ENCODE assay signal across 10 cellular contexts in genomic region chr2:20439503-20439902, GRCh38. TPM values are rescaled to one million over a fixed set of nuclear protein-coding genes. Genes with fewer than 3 reads are reported as not detected.
DNase-seq lines count a peak whose midpoint lies in the region; ATAC-seq and TF ChIP-seq lines count a peak whose summit lies in the region.
"Had no signal": no experiment of that assay in that cellular context is flagged by ENCODE, and none has a peak within 500 bp of the region (broad histone marks: within the 10 kb centered on the region; RNA-seq: fewer than 3 reads in every experiment).

No MANE protein-coding gene starts in this region.

- TF ChIP-seq EP300 in esophagus muscularis mucosa (IDR thresholded peaks at IDR 0.05): no peak

- TF ChIP-seq CTCF in PC-3 (conservative IDR thresholded peaks at IDR 0.05; ENCODE audit: low read depth, low read length) (no peak), esophagus muscularis mucosa (IDR thresholded peaks at IDR 0.05) (no peak), Caco-2 (IDR thresholded peaks at IDR 0.05; ENCODE audit: insufficient read depth in 1 of 2, low read depth in 1 of 2, low read length in 1 of 2, severe bottlenecking in 1 of 2, unreplicated experiment in 1 of 2) (no peak)

- no peak for TF ChIP-seq POLR2A in esophagus muscularis mucosa (IDR thresholded peaks at IDR 0.05; ENCODE audit: low read depth)

- 85% methylated on average over 5 of the region's 5 CpGs for WGBS in esophagus muscularis mucosa

- H2AFZ ChIP-seq in PC-3 (ENCODE audit: low read length): no peak overlapping the region

- no peaks in the 10 kb centered on the region for H3K36me3 ChIP-seq in PC-3 (ENCODE audit: low read depth, low read length)
- H3K36me3 ChIP-seq in esophagus muscularis mucosa: no peaks in the 10 kb centered on the region
- H3K36me3 ChIP-seq in naive thymus-derived CD4-positive, alpha-beta T cell (ENCODE audit: control insufficient read depth in 2 of 3, insufficient read depth in 3 of 3, low read length in 3 of 3): no peaks in the 10 kb centered on the region
- no peaks in the 10 kb centered on the region for H3K36me3 ChIP-seq in Caco-2 (ENCODE audit: control insufficient read depth, insufficient read depth, low read length)
- H3K36me3 ChIP-seq: breast epithelium had no signal

- H3K9ac ChIP-seq in PC-3 (ENCODE audit: low read length): peak overlapping the region; percentile 68; the same call in 1 of the 2 replicates

- POLR2A ChIA-PET in PC-3 (lab: Charles Lee; ENCODE audit: unreplicated experiment): interaction anchor here (0.6 to 0.7 kb wide), 2 partner anchors 114 to 208 kb away, joined by 4 to 12 read pairs; no protein-coding TSS in a partner anchor
- POLR2A ChIA-PET in naive thymus-derived CD4-positive, alpha-beta T cell (lab: Charles Lee): no interaction called here
- POLR2A ChIA-PET in Caco-2 (lab: Charles Lee): no interaction called here

- intact Hi-C loops in PC-3 (cut with micrococcal nuclease): loop anchor here (2.0 to 5.0 kb wide), 2 partner anchors 29 to 57 kb away; no protein-coding TSS in a partner anchor
- intact Hi-C loops in esophagus muscularis mucosa (cut with DNase I): no loop called here
- intact Hi-C loops in naive thymus-derived CD4-positive, alpha-beta T cell (cut with micrococcal nuclease): no loop called here
- intact Hi-C loops in Caco-2 (cut with micrococcal nuclease; ENCODE audit: unreplicated experiment): no loop called here

- H3K9me3 ChIP-seq in PC-3 (ENCODE audit: low read length) (no peaks in the 10 kb centered on the region), esophagus muscularis mucosa (no peaks in the 10 kb centered on the region), Caco-2 (no peaks in the 10 kb centered on the region)
- no peaks in the 10 kb centered on the region for H3K9me3 ChIP-seq in naive thymus-derived CD4-positive, alpha-beta T cell (ENCODE audit: control insufficient read depth in 2 of 3, low read length in 3 of 3)
- H3K9me3 ChIP-seq: breast epithelium had no signal

- H3F3A ChIP-seq in PC-3 (ENCODE audit: low read length, unreplicated experiment): no peaks in the 10 kb centered on the region

- H3K27ac ChIP-seq in PC-3 (ENCODE audit: low read length): peak overlapping the region; percentile 83
- peak overlapping the region; percentile 64 to 73 (median 70) for H3K27ac ChIP-seq in esophagus muscularis mucosa (replicated peaks in 1 of 4)
- H3K27ac ChIP-seq in naive thymus-derived CD4-positive, alpha-beta T cell (ENCODE audit: low read depth, low read length): no peak overlapping the region

- H3K9me3 Mint-ChIP-seq in naive thymus-derived CD4-positive, alpha-beta T cell: peaks cover 0 to 2% (median 0%) of the 10 kb centered on the region in 11 donors
- H3K9me3 Mint-ChIP-seq in Caco-2 (ENCODE audit: unreplicated experiment): no peaks in the 10 kb centered on the region

- peak; percentile 95 for DNase-seq in AML-193 (lab: John Stamatoyannopoulos, UW)
- no peak for DNase-seq in PC-3
- no peak for DNase-seq in esophagus muscularis mucosa (ENCODE audit: extremely low spot score)
- DNase-seq in naive thymus-derived CD4-positive, alpha-beta T cell: no peak
- DNase-seq in mucosa of gallbladder (ENCODE audit: low spot score): no peak
- no peak for DNase-seq in Caco-2
- DNase-seq in T1000 (lab: John Stamatoyannopoulos, UW): no peak
- DNase-seq in NK-92 treated with Interleukin-12 subunit alpha and Interleukin-12 subunit beta, amount 100 ng/mL, for 24 hours (lab: John Stamatoyannopoulos, UW): no peak
- DNase-seq: activated T-cell treated with anti-CD3 and anti-CD28 coated beads, Interleukin-2, amount 50 U/mL, for 1 hour had no signal

- H3K9me2 ChIP-seq in PC-3 (replicated peaks; ENCODE audit: low read length): no peaks in the 10 kb centered on the region

- no peaks in the 10 kb centered on the region for H3K79me2 ChIP-seq in PC-3 (ENCODE audit: low read length)

- CTCF ChIA-PET in PC-3 (lab: Charles Lee): interaction anchor here (0.6 to 2.9 kb wide), 5 partner anchors 18 to 212 kb away, joined by 3 to 18 read pairs (median 4); partner anchors contain the start of gene HS1BP3
- CTCF ChIA-PET in naive thymus-derived CD4-positive, alpha-beta T cell (lab: Charles Lee): interaction anchor here (0.5 to 4.4 kb wide), 6 partner anchors 8 to 221 kb away, joined by 3 to 23 read pairs (median 4); partner anchors contain the start of gene HS1BP3
- CTCF ChIA-PET in Caco-2 (lab: Charles Lee): interaction anchor here (0.9 to 1.0 kb wide), 4 partner anchors 8 to 237 kb away, joined by 3 to 4 read pairs (median 4); no protein-coding TSS in a partner anchor

- H3K27me3 ChIP-seq in PC-3 (ENCODE audit: low read length) (no peaks in the 10 kb centered on the region), esophagus muscularis mucosa (no peaks in the 10 kb centered on the region), Caco-2 (replicated peaks; ENCODE audit: control insufficient read depth, insufficient read depth, low read length) (no peaks in the 10 kb centered on the region)
- H3K27me3 ChIP-seq in naive thymus-derived CD4-positive, alpha-beta T cell (ENCODE audit: control insufficient read depth in 2 of 2, insufficient read depth in 2 of 2, low read length in 2 of 2): no peaks in the 10 kb centered on the region
- H3K27me3 ChIP-seq: breast epithelium had no signal

- no peaks in the 10 kb centered on the region for H3K36me3 Mint-ChIP-seq in naive thymus-derived CD4-positive, alpha-beta T cell
- no peaks in the 10 kb centered on the region for H3K36me3 Mint-ChIP-seq in Caco-2 (ENCODE audit: insufficient read depth, unreplicated experiment)

- H3K4me3 Mint-ChIP-seq in naive thymus-derived CD4-positive, alpha-beta T cell: no peak overlapping the region
- no peak overlapping the region for H3K4me3 Mint-ChIP-seq in Caco-2 (ENCODE audit: unreplicated experiment)

- peak overlapping the region; percentile 82 for H3K4me2 ChIP-seq in PC-3 (ENCODE audit: low read length)

- peaks cover 0 to 4% (median 0%) of the 10 kb centered on the region in 7 donors for H3K4me1 Mint-ChIP-seq in naive thymus-derived CD4-positive, alpha-beta T cell
- peaks cover 19% of the 10 kb centered on the region for H3K4me1 Mint-ChIP-seq in Caco-2 (ENCODE audit: low read depth, unreplicated experiment)

- BruUV-seq in PC-3 (replicated peaks; lab: Mats Ljungman, UMichigan) (no TSS peak), Caco-2 (replicated peaks; lab: Mats Ljungman, UMichigan) (no TSS peak)

- H3K4me3 ChIP-seq in PC-3 (ENCODE audit: low read length) (peak overlapping the region; percentile 57; the same call in 1 of the 2 replicates), esophagus muscularis mucosa (no peak overlapping the region), Caco-2 (ENCODE audit: low read depth, low read length) (no peak overlapping the region)
- no peak overlapping the region for H3K4me3 ChIP-seq in naive thymus-derived CD4-positive, alpha-beta T cell (ENCODE audit: low read length)
- H3K4me3 ChIP-seq: breast epithelium had no signal

- no peak for ATAC-seq in PC-3
- peak; percentile 81 for ATAC-seq in naive thymus-derived CD4-positive, alpha-beta T cell

- H4K20me1 ChIP-seq in PC-3 (ENCODE audit: low read length): no peaks in the 10 kb centered on the region

- no peak overlapping the region for H3K27ac Mint-ChIP-seq in naive thymus-derived CD4-positive, alpha-beta T cell
- no peak overlapping the region for H3K27ac Mint-ChIP-seq in Caco-2 (ENCODE audit: unreplicated experiment)

- H3K4me1 ChIP-seq in PC-3 (ENCODE audit: insufficient read depth, low read length) (peaks cover 31% of the 10 kb centered on the region), esophagus muscularis mucosa (peaks cover 15 to 33% (median 29%) of the 10 kb centered on the region in 4 donors), Caco-2 (peaks cover 12% of the 10 kb centered on the region)
- no peaks in the 10 kb centered on the region for H3K4me1 ChIP-seq in naive thymus-derived CD4-positive, alpha-beta T cell (ENCODE audit: control insufficient read depth in 2 of 2, insufficient read depth in 2 of 2, low read length in 2 of 2)
- H3K4me1 ChIP-seq: breast epithelium had no signal

- H3K27me3 Mint-ChIP-seq in naive thymus-derived CD4-positive, alpha-beta T cell: peaks cover 0 to 60% (median 7%) of the 10 kb centered on the region in 5 donors
- H3K27me3 Mint-ChIP-seq in Caco-2 (ENCODE audit: insufficient read depth, unreplicated experiment): no peaks in the 10 kb centered on the region

RNA-seq across cellular contexts. Expression of gene RHOB, which starts 7.4 kb away (rescaled TPM):
- 88.5 and 108 TPM in 2 replicates for total RNA-seq in PC-3 (2014; rRNA removed)
- total RNA-seq in esophagus muscularis mucosa: 1,000 to 10,000 TPM in 3 of 4 donors, 100 to 1,000 TPM in 1; 809 to 1,532 (median 1,203) TPM
- 100 to 1,000 TPM in 1 of 5 experiments, 10 to 100 TPM in 2, 1 to 10 TPM in 2; 2.5 to 244 (median 11.7) TPM for total RNA-seq in naive thymus-derived CD4-positive, alpha-beta T cell
- under 1 TPM; 0.64 to 0.71 TPM for polyA plus RNA-seq in naive thymus-derived CD4-positive, alpha-beta T cell
- total RNA-seq in mucosa of gallbladder: 445 TPM
- total RNA-seq in Caco-2 (2022): 20.8 and 24.1 TPM in 2 replicates

Comparison
In these comparisons a context has a peak if more than half of its experiments do, and no peak if none do; other contexts are left out.
1. DNase-seq: peak in AML-193 (2 of 2); none in PC-3 (single experiment), esophagus muscularis mucosa (single experiment), naive thymus-derived CD4-positive, alpha-beta T cell (0 of 9), mucosa of gallbladder (single experiment), Caco-2 (0 of 2), T1000 (single experiment) and NK-92 treated with Interleukin-12 subunit alpha and Interleukin-12 subunit beta, amount 100 ng/mL, for 24 hours (single experiment).